Comparison of ENCODE assay signal across 17 cellular contexts in genomic region chr12:45281994-45282393, GRCh38.
"Had no signal": no experiment of that assay in that cellular context is flagged by ENCODE, and none has a peak within 500 bp of the region (broad histone marks: within the 10 kb centered on the region; RNA-seq: fewer than 3 reads in every experiment).

No MANE protein-coding gene starts in this region.

- ATAC-seq: esophagus mucosa; left ventricle myocardium superior; psoas muscle; stimulated activated memory B cell treated with anti-CD40 and anti-IgM and Interleukin-4, amounts not matched to agents 10 μg/mL and 1 μg/mL and 100 μg/mL, for 72 hours had no signal

- DNase-seq: cortex of kidney; effector memory CD4-positive, alpha-beta T cell; left ventricle myocardium superior; mesenchymal stem cell; naive B cell; psoas muscle; retina; spleen; stimulated activated CD4-positive, alpha-beta T cell treated with anti-CD3 and anti-CD28 coated beads, Interleukin-15, amount 100 ng/mL, for 24 hours; stimulated activated CD4-positive, alpha-beta T cell treated with anti-CD3 and anti-CD28 coated beads, Interleukin-1b, Interleukin-23, amount 100 ng/mL, for 48 hours; stimulated activated CD4-positive, alpha-beta T cell treated with anti-CD3 and anti-CD28 coated beads, Interleukin-4, amount 100 ng/mL, for 24 hours; testis had no signal

- H3K27ac ChIP-seq: psoas muscle, right lobe of liver, spleen, testis, transverse colon had no signal

- H3K9me3 ChIP-seq: psoas muscle, right lobe of liver, spleen, testis, transverse colon had no signal

- H3K36me3 ChIP-seq: right lobe of liver, transverse colon had no signal

- H3K27me3 ChIP-seq: right lobe of liver, spleen, testis had no signal

- H3K4me3 ChIP-seq: lung, psoas muscle, right lobe of liver, spleen, testis, transverse colon had no signal
